ENCODE assay signal across 1 cellular context in genomic region chr4:169314906-169315305, GRCh38.
TF ChIP-seq lines count a peak whose summit lies in the region.

No MANE protein-coding gene starts in this region.

TF ChIP-seq in HepG2, 621 proteins besides CTCF, POLR2A, EP300 and RAD21 (continued from another document and continues in another):
- TF ChIP-seq HMGXB3 (CRISPR knock-in tag; IDR thresholded peaks at IDR 0.05; ENCODE audit: borderline replicate concordance): peak; percentile 43; the same call in 1 of the 2 replicates
- TF ChIP-seq BRF2 (CRISPR knock-in tag; IDR thresholded peaks at IDR 0.05): no peak
- peak; percentile 97 for TF ChIP-seq ZNF766 (CRISPR knock-in tag; IDR thresholded peaks at IDR 0.05; ENCODE audit: borderline replicate concordance)
- no peak for TF ChIP-seq SUZ12 (IDR thresholded peaks at IDR 0.05; ENCODE audit: low read depth, low read length)
- TF ChIP-seq HOXA3 (CRISPR knock-in tag; IDR thresholded peaks at IDR 0.05): peak; percentile 72
- no peak; the same call in 1 of the 2 replicates for TF ChIP-seq ZNF503 (CRISPR knock-in tag; IDR thresholded peaks at IDR 0.05)
- no peak for TF ChIP-seq NR2F6 (IDR thresholded peaks at IDR 0.05)
- no peak for TF ChIP-seq NR2F6 (CRISPR knock-in tag; IDR thresholded peaks at IDR 0.05)
- TF ChIP-seq ZBTB33 (CRISPR knock-in tag; IDR thresholded peaks at IDR 0.05): 0 out of 2 replicates have a peak, but pooled peaks have one; percentile 8
- TF ChIP-seq ZBTB10 (CRISPR knock-in tag; IDR thresholded peaks at IDR 0.05; ENCODE audit: borderline replicate concordance): no peak
- TF ChIP-seq ZNF580 (CRISPR knock-in tag; IDR thresholded peaks at IDR 0.05; ENCODE audit: borderline replicate concordance, low read depth): peak; percentile 83; the same call in 1 of the 2 replicates
- TF ChIP-seq CBX2 (IDR thresholded peaks at IDR 0.05; ENCODE audit: low read depth, low read length): no peak
- TF ChIP-seq CBX2 (CRISPR knock-in tag; IDR thresholded peaks at IDR 0.05; ENCODE audit: low read depth): 0 out of 2 replicates have a peak, but pooled peaks have one; percentile 80
- no peak for TF ChIP-seq PRMT3 (CRISPR knock-in tag; IDR thresholded peaks at IDR 0.05; ENCODE audit: borderline replicate concordance, low read depth)
- TF ChIP-seq BCL6 (CRISPR knock-in tag; IDR thresholded peaks at IDR 0.05): peak; percentile 70; the same call in 1 of the 2 replicates
- peak; percentile 70 for TF ChIP-seq ZNF841 (CRISPR knock-in tag; IDR thresholded peaks at IDR 0.05; ENCODE audit: borderline replicate concordance)
- no peak for TF ChIP-seq ZSCAN22 (CRISPR knock-in tag; IDR thresholded peaks at IDR 0.05)
- peak; percentile 42; the same call in 1 of the 2 replicates for TF ChIP-seq BORCS8-MEF2B (CRISPR knock-in tag; IDR thresholded peaks at IDR 0.05)
- peak; percentile 79 for TF ChIP-seq MED1 (CRISPR knock-in tag; IDR thresholded peaks at IDR 0.05)
- TF ChIP-seq ZNF576 (CRISPR knock-in tag; IDR thresholded peaks at IDR 0.05): no peak
- no peak for TF ChIP-seq SYNCRIP (IDR thresholded peaks at IDR 0.05; ENCODE audit: insufficient read depth, low read depth, low read length)
- peak; percentile 30; the same call in 1 of the 2 replicates for TF ChIP-seq MIER2 (CRISPR knock-in tag; IDR thresholded peaks at IDR 0.05)
- TF ChIP-seq USF2 (IDR thresholded peaks at IDR 0.05; ENCODE audit: low read depth, low read length): peak; percentile 63
- TF ChIP-seq USF2 (CRISPR knock-in tag; IDR thresholded peaks at IDR 0.05; ENCODE audit: borderline replicate concordance): peak; percentile 77; the same call in 1 of the 2 replicates
- TF ChIP-seq FOXO1 (CRISPR knock-in tag; IDR thresholded peaks at IDR 0.05): peak; percentile 22; the same call in 1 of the 2 replicates
- peak; percentile 76; the same call in 1 of the 2 replicates for TF ChIP-seq HMG20A (CRISPR knock-in tag; IDR thresholded peaks at IDR 0.05; ENCODE audit: borderline replicate concordance)
- TF ChIP-seq MATR3 (CRISPR knock-in tag; IDR thresholded peaks at IDR 0.05): no peak
- TF ChIP-seq ZBTB8A (CRISPR knock-in tag; IDR thresholded peaks at IDR 0.05; ENCODE audit: borderline replicate concordance, low read depth): no peak
- peak; percentile 60; the same call in 1 of the 2 replicates for TF ChIP-seq PITX1 (CRISPR knock-in tag; IDR thresholded peaks at IDR 0.05)
- peak; percentile 90 for TF ChIP-seq ZNF441 (CRISPR knock-in tag; IDR thresholded peaks at IDR 0.05; ENCODE audit: borderline replicate concordance)
- TF ChIP-seq NFE2 (CRISPR knock-in tag; IDR thresholded peaks at IDR 0.05): no peak
- peak; percentile 91 for TF ChIP-seq TFDP1 (CRISPR knock-in tag; IDR thresholded peaks at IDR 0.05; ENCODE audit: borderline replicate concordance)
- peak; percentile 94 for TF ChIP-seq ARID5B (CRISPR knock-in tag; IDR thresholded peaks at IDR 0.05)
- TF ChIP-seq ZFP91 (CRISPR knock-in tag; IDR thresholded peaks at IDR 0.05; ENCODE audit: borderline replicate concordance): 0 out of 2 replicates have a peak, but pooled peaks have one; percentile 38
